8 cellular contexts compared by ENCODE assay signal in the genomic region with DNA sequence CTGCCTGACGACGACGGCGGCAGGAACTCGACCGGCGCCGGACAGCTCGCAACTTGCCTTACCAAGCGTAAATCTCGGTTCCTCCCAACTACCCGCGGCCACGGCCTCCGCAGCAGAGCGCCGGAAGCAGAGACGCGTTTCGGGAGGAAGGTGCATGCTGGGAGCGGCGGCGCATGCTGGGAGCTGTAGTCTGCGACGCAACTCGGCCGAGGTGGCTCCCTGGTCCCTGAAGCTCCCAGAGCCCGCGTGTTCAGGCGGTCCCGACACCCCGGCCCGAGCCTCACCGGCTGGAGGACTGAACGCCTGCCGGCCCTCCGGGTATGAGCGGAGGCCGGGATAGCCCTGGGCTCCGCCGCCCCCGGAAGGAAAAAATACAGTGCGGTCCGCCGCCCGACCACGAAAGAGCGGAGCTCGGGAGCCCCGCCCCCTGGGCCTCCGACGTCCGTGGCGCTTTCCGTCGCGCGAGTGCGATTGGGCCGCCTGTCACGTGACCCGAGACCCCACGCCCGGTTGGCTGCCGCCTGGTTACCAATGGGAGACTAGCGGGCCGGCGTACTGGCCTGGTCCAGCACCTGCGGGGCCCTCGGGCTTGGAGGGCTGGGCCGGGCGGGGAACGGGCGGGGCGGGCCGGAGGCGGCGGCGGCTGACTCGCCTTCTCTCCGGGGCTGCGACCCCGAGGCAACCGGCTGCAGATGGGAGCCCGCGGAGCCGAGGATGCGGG. TPM values are rescaled to one million over a fixed set of nuclear protein-coding genes. Genes with fewer than 3 reads are reported as not detected.
DNase-seq lines count a peak whose midpoint lies in the region; ATAC-seq, FAIRE-seq and TF ChIP-seq lines count a peak whose summit lies in the region.

A gene with protein sequence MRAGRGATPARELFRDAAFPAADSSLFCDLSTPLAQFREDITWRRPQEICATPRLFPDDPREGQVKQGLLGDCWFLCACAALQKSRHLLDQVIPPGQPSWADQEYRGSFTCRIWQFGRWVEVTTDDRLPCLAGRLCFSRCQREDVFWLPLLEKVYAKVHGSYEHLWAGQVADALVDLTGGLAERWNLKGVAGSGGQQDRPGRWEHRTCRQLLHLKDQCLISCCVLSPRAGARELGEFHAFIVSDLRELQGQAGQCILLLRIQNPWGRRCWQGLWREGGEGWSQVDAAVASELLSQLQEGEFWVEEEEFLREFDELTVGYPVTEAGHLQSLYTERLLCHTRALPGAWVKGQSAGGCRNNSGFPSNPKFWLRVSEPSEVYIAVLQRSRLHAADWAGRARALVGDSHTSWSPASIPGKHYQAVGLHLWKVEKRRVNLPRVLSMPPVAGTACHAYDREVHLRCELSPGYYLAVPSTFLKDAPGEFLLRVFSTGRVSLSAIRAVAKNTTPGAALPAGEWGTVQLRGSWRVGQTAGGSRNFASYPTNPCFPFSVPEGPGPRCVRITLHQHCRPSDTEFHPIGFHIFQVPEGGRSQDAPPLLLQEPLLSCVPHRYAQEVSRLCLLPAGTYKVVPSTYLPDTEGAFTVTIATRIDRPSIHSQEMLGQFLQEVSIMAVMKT (plus strand): TSS at position 537 of the 721 bp plus-strand sequence. CDS start 178 bp downstream, at position 715.

- intact Hi-C loops in left ventricle myocardium superior (cut with micrococcal nuclease): no loop called here
- intact Hi-C loops in psoas muscle (cut with DNase I): loop anchor here in 1 of 2 donors (10.0 kb wide), 1 partner anchor 408 kb away; the partner anchor contains the start of gene SNED1

- H3K36me3 ChIP-seq in psoas muscle (ENCODE audit: insufficient read depth in 1 of 2, low read depth in 1 of 2): peaks cover 0 to 21% of the 10 kb centered on the region in 2 donors

- in situ Hi-C loops in GM13977 (cut with MboI; ENCODE audit: low pct_unique_long_range_greater_than_20kb, low sequenced_read_pairs, unreplicated experiment): no loop called here

- 0 to 1% (median 1%) methylated on average over 70 to 88 of the region's 88 CpGs for WGBS in psoas muscle, 3 donors

- peak within 1 kb of the TSS; percentile 94 for H3K4me3 Mint-ChIP-seq in T-helper 1 cell treated with Interleukin-12 subunit alpha and Interleukin-12 subunit beta and Interleukin-4 antibody, amounts not matched to agents 30 μg/mL and 1 μg/mL, for 36 hours

- peaks cover 33% of the 10 kb centered on the region for H3K4me1 Mint-ChIP-seq in T-helper 1 cell treated with Interleukin-12 subunit alpha and Interleukin-12 subunit beta and Interleukin-4 antibody, amounts not matched to agents 30 μg/mL and 1 μg/mL, for 36 hours (ENCODE audit: low read depth)

- FAIRE-seq in urothelium cell line (lab: Jason Lieb, UNC): peak; percentile 91

- ATAC-seq in HG02884 (IDR thresholded peaks at IDR 0.05; ENCODE audit: unreplicated experiment) (peak; percentile 56), left ventricle myocardium superior (peak; percentile 95), psoas muscle (peak; percentile 95 to 97 (median 96))

- peak within 1 kb of the TSS; percentile 90 for H3K27ac Mint-ChIP-seq in T-helper 1 cell treated with Interleukin-12 subunit alpha and Interleukin-12 subunit beta and Interleukin-4 antibody, amounts not matched to agents 30 μg/mL and 1 μg/mL, for 36 hours

- no peaks in the 10 kb centered on the region for H3K27me3 Mint-ChIP-seq in T-helper 1 cell treated with Interleukin-12 subunit alpha and Interleukin-12 subunit beta and Interleukin-4 antibody, amounts not matched to agents 30 μg/mL and 1 μg/mL, for 36 hours (ENCODE audit: low read depth)

- H3K27ac ChIP-seq in psoas muscle: peak within 1 kb of the TSS; percentile 99

- TF ChIP-seq CTCF in GM13977 (IDR thresholded peaks at IDR 0.05; ENCODE audit: extremely low read depth, insufficient read depth, missing control alignments): no peak
- no peak for TF ChIP-seq CTCF in psoas muscle (IDR thresholded peaks at IDR 0.05)

- no peaks in the 10 kb centered on the region for H3K27me3 ChIP-seq in psoas muscle (ENCODE audit: insufficient read depth in 3 of 3, low read length in 2 of 3)

- peaks cover under 1% of the 10 kb centered on the region for H3K9me3 ChIP-seq in psoas muscle

- peaks cover 28% of the 10 kb centered on the region for H3K4me1 ChIP-seq in psoas muscle

- H3K9me3 Mint-ChIP-seq in T-helper 1 cell treated with Interleukin-12 subunit alpha and Interleukin-12 subunit beta and Interleukin-4 antibody, amounts not matched to agents 30 μg/mL and 1 μg/mL, for 36 hours: no peaks in the 10 kb centered on the region

- peaks cover 11% of the 10 kb centered on the region for H3K36me3 Mint-ChIP-seq in T-helper 1 cell treated with Interleukin-12 subunit alpha and Interleukin-12 subunit beta and Interleukin-4 antibody, amounts not matched to agents 30 μg/mL and 1 μg/mL, for 36 hours (ENCODE audit: low read depth)

- peak within 1 kb of the TSS; percentile 95 for H3K4me3 ChIP-seq in psoas muscle

- DNase-seq in GM13977 (ENCODE audit: low spot score) (peak; percentile 97), NCI-H1694 (lab: John Stamatoyannopoulos, UW) (peak; percentile 76), amniotic stem cell (lab: John Stamatoyannopoulos, UW) (peak; percentile 94), left ventricle myocardium superior (peak; percentile 99), psoas muscle (peak; percentile 99), urothelium cell line (ENCODE audit: low spot score) (peak; percentile 98)

RNA-seq across cellular contexts. Expression of the gene that starts here (rescaled TPM):
- 51.2 TPM for total RNA-seq in left ventricle myocardium superior
- 1 to 10 TPM; 5.0 to 9.9 (median 7.6) TPM for total RNA-seq in psoas muscle
- polyA plus RNA-seq in psoas muscle: 10 to 100 TPM in 2 of 3 donors, 1 to 10 TPM in 1; 8.9 to 15.0 (median 13.1) TPM

Comparison
In these comparisons a context has a peak if more than half of its experiments do, and no peak if none do; other contexts are left out.
1. Peak in every context shown above with its lines: DNase-seq, ATAC-seq, H3K4me3 ChIP-seq and H3K27ac ChIP-seq.